ENCODE assay signal across 18 cellular contexts in the genomic region with DNA sequence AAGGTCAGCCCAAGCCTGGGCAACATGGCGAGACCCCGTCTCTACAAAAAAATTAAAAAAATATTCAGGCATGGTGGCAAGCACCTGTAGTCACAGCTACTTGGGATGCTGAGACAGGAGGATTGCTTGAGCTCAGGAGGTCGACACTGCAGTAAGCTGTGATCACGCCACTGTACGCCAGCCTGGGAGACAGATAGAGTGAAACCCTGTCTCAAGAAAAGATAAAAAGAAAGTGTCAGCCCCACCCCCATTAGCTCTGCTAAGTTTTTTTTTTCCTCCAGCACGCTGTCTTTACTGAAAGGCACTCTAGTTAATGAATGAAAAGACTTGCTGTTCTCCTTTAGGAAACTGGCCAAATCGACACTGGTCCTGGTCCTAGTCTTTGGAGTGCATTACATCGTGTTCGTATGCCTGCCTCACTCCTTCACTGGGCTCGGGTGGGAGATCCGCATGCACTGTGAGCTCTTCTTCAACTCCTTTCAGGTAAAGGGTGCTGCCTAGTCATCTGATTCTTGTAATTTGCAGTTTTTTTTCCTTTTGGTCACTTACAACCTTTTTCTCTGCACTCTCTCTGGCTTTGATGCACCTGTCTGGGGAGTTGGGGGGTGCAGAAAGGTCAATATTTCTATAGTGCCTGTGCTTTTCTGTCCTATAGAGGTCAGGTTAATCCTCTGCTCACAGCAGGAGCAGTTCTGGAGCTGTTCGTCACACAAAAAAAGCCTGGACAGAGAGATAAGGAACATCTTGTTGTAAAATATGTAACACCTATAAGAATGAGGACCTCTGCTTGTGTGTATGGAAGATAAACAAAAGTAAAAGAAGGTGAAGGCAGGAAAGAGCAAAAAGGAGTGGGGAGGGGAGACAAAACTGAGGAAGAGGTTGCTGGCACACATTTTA.
DNase-seq lines count a peak whose midpoint lies in the region; ATAC-seq and TF ChIP-seq lines count a peak whose summit lies in the region.
"Had no signal": no experiment of that assay in that cellular context is flagged by ENCODE, and none has a peak within 500 bp of the region (broad histone marks: within the 10 kb centered on the region; RNA-seq: fewer than 3 reads in every experiment).

No MANE protein-coding gene starts in this region.

- DNase-seq in NCI-H1092 (lab: John Stamatoyannopoulos, UW) (peak; percentile 35), NCI-H69 (lab: John Stamatoyannopoulos, UW) (peak; percentile 35), erythroblast (lab: John Stamatoyannopoulos, UW) (peak; percentile 50 to 90), renal cortical epithelial cell (ENCODE audit: low read depth) (peak; percentile 26), tibial artery (no peak), Karpas-422 (no peak)
- DNase-seq: activated naive CD4-positive, alpha-beta T cell treated with Interleukin-2 at 50 U/mL for 16 hours; activated T-cell treated with anti-CD3 and anti-CD28 coated beads, Interleukin-2, amount 50 U/mL, for 4 hours; amygdala; CD8-positive, alpha-beta memory T cell; left ventricle myocardium inferior; midbrain; natural killer cell; NCI-H446 treated with DMSO at 0.1 percent for 48 hours; T1000 had no signal

- peaks cover 0 to 9% (median 0%) of the 10 kb centered on the region in 3 donors for H3K9me3 ChIP-seq in tibial artery
- H3K9me3 ChIP-seq in Karpas-422 (ENCODE audit: low read length) = no peaks in the 10 kb centered on the region

- H3K79me2 ChIP-seq in Karpas-422 (ENCODE audit: low read length) = no peaks in the 10 kb centered on the region
- H3K79me2 ChIP-seq: parathyroid adenoma had no signal

- no peaks in the 10 kb centered on the region for H3K4me1 ChIP-seq in tibial artery
- no peaks in the 10 kb centered on the region for H3K4me1 ChIP-seq in Karpas-422 (ENCODE audit: low read length)
- H3K4me1 ChIP-seq: left ventricle myocardium inferior, parathyroid adenoma had no signal

- TF ChIP-seq POLR2A in erythroblast (IDR thresholded peaks at IDR 0.05; ENCODE audit: low read length) = no peak

- no peak overlapping the region for H3K4me2 ChIP-seq in Karpas-422 (ENCODE audit: low read depth, low read length, poor library complexity, severe bottlenecking)

- no peaks in the 10 kb centered on the region for H3K9me2 ChIP-seq in Karpas-422 (replicated peaks; ENCODE audit: insufficient read depth, low read length)

- H4K20me1 ChIP-seq in Karpas-422 (ENCODE audit: insufficient read depth, low read depth, low read length) = no peaks in the 10 kb centered on the region

- intact Hi-C loops in tibial artery (cut with DNase I; ENCODE audit: low total_unique reads) = no loop called here

- H2AFZ ChIP-seq in Karpas-422 (ENCODE audit: low read length) = no peak overlapping the region
- H2AFZ ChIP-seq: parathyroid adenoma had no signal

- H3K4me3 ChIP-seq in tibial artery (no peak overlapping the region), Karpas-422 (ENCODE audit: low read length) (no peak overlapping the region)
- H3K4me3 ChIP-seq: left ventricle myocardium inferior had no signal

- TF ChIP-seq CTCF in tibial artery (IDR thresholded peaks at IDR 0.05) = no peak

- H3K9ac ChIP-seq in Karpas-422 (ENCODE audit: low read length) = no peak overlapping the region
- H3K9ac ChIP-seq: parathyroid adenoma had no signal

- ATAC-seq in HG03565 (IDR thresholded peaks at IDR 0.05; ENCODE audit: unreplicated experiment) = no peak
- ATAC-seq: activated CD4-positive, CD25-positive, alpha-beta regulatory T cell treated with anti-CD3 and anti-CD28 coated beads, Interleukin-2, amount 50 U/mL, for 24 hours; activated T-cell treated with anti-CD3 and anti-CD28 coated beads, Interleukin-2, amount 50 U/mL, for 4 hours; natural killer cell had no signal

- H3K36me3 ChIP-seq in tibial artery (no peaks in the 10 kb centered on the region), Karpas-422 (ENCODE audit: insufficient read depth, low read length) (no peaks in the 10 kb centered on the region)
- H3K36me3 ChIP-seq: left ventricle myocardium inferior had no signal

- H3K27me3 ChIP-seq in tibial artery (no peaks in the 10 kb centered on the region), Karpas-422 (ENCODE audit: low read length) (0 out of 2 replicates have a peak, but pooled peaks cover 2% of the 10 kb centered on the region)

- H3K27ac ChIP-seq in tibial artery (no peak overlapping the region), Karpas-422 (ENCODE audit: low read length) (no peak overlapping the region)
- H3K27ac ChIP-seq: left ventricle myocardium inferior, parathyroid adenoma had no signal

Comparison
In these comparisons a context has a peak if more than half of its experiments do, and no peak if none do; other contexts are left out.
1. DNase-seq: peak in NCI-H1092 (single experiment), NCI-H69 (single experiment), erythroblast (2 of 2) and renal cortical epithelial cell (single experiment); none in tibial artery (0 of 2) and Karpas-422 (single experiment).